Comparison of ENCODE assay signal across 2 cellular contexts in genomic region chr1:167927075-167927754, GRCh38.
TF ChIP-seq lines count a peak whose summit lies in the region.

No MANE protein-coding gene starts in this region.

TF ChIP-seq in HEK293T, 16 proteins besides CTCF, POLR2A, EP300 and RAD21:
- TF ChIP-seq PKNOX1 (IDR thresholded peaks at IDR 0.05) (peak; percentile 21; the same call in 1 of the 2 replicates), BHLHE40 (IDR thresholded peaks at IDR 0.05; ENCODE audit: borderline replicate concordance) (no peak), FOXM1 (IDR thresholded peaks at IDR 0.05; ENCODE audit: borderline replicate concordance) (no peak), HDGF (IDR thresholded peaks at IDR 0.05; ENCODE audit: borderline replicate concordance) (no peak), ARNT (IDR thresholded peaks at IDR 0.05) (no peak), SP1 (IDR thresholded peaks at IDR 0.05) (no peak), FOXK2 (IDR thresholded peaks at IDR 0.05) (no peak), SUZ12 (IDR thresholded peaks at IDR 0.05) (no peak)
TF ChIP-seq in HEK293T: peak in this region for 1.

TF ChIP-seq in K562, 482 proteins besides CTCF, POLR2A, EP300 and RAD21:
- 0 out of 2 replicates have a peak, but pooled peaks have one; percentile 44 for TF ChIP-seq GATAD2B (IDR thresholded peaks at IDR 0.05; ENCODE audit: borderline replicate concordance)
- TF ChIP-seq BRD9 (IDR thresholded peaks at IDR 0.05; ENCODE audit: low read depth, partially characterized antibody), result peak; percentile 20
- peak in 1 of 2 experiments; percentile 13; a peak in 1 of 4 replicates for TF ChIP-seq HDAC1 (IDR thresholded peaks at IDR 0.05)
- 0 out of 2 replicates have a peak, but pooled peaks have one; percentile 3 for TF ChIP-seq ZNF354B (CRISPR knock-in tag; IDR thresholded peaks at IDR 0.05)
- TF ChIP-seq CGGBP1 (CRISPR knock-in tag; IDR thresholded peaks at IDR 0.05), result no peak
